In the genomic region with DNA sequence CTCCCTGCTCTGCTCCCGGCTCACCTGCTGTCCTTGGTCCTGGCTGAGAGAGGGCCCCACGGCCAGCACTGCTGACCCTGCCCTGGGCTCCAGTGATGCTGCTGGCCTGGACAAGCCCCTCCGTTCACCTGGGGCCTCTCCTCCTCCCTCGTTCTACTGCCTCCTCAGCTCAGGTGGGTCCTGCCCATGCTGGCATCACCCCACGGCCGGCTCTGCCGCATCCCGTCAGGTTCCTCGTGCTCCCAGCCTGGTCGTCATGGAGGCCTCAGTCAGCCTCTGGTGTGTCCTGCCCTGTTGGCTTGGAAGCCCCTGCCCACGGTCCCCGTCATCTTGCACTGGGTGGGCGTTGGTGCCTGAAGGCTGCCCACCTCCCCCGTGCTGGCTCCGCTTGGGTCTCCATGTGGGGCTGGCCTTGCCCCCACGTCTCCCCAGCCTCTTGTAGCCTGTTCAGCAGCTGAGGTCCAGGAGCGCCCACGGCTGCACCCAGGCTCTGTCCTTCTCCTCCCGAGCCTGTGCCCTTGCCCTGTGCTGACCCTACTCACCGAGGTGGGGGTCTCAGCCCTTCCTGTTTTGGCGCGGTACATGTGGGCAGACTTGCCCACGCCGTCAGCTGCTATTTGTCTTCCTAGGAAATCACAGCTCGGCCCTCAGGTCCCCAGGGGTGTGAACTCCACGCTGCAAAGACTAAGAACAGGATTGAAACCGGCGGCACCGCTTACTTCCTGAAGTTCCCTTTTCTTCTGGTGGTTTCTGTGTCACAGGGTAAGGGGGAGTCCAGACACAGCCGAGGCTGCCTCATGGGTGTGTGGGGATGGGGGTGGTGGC, we compare ENCODE assay signal across 18 cellular contexts.
DNase-seq lines count a peak whose midpoint lies in the region; ATAC-seq and TF ChIP-seq lines count a peak whose summit lies in the region.
"Had no signal": no experiment of that assay in that cellular context is flagged by ENCODE, and none has a peak within 500 bp of the region (broad histone marks: within the 10 kb centered on the region; RNA-seq: fewer than 3 reads in every experiment).

No MANE protein-coding gene starts in this region.

- H3K27ac Mint-ChIP-seq in endothelial cell (ENCODE audit: unreplicated experiment): peak overlapping the region; percentile 82
- peak overlapping the region; percentile 99 for H3K27ac Mint-ChIP-seq in stimulated activated memory B cell treated with anti-CD40 and anti-IgM and Interleukin-4, amounts not matched to agents 10 μg/mL and 1 μg/mL and 100 μg/mL, for 72 hours
- H3K27ac Mint-ChIP-seq: activated CD4-positive, alpha-beta T cell treated with anti-CD3 and anti-CD28 coated beads for 36 hours; CD8-positive, alpha-beta memory T cell; nephron progenitor cell had no signal

- no peaks in the 10 kb centered on the region for H3K9me3 Mint-ChIP-seq in activated T-cell treated with anti-CD3 and anti-CD28 coated beads, Interleukin-2, amount 50 U/mL, for 4 hours
- H3K9me3 Mint-ChIP-seq in endothelial cell (ENCODE audit: unreplicated experiment): peaks cover 41% of the 10 kb centered on the region
- peaks cover 5% of the 10 kb centered on the region for H3K9me3 Mint-ChIP-seq in stimulated activated memory B cell treated with anti-CD40 and anti-IgM and Interleukin-4, amounts not matched to agents 10 μg/mL and 1 μg/mL and 100 μg/mL, for 72 hours

- peaks cover 13% of the 10 kb centered on the region for H3K27me3 Mint-ChIP-seq in activated T-cell treated with anti-CD3 and anti-CD28 coated beads, Interleukin-2, amount 50 U/mL, for 4 hours (ENCODE audit: low read depth)
- peaks cover 52% of the 10 kb centered on the region for H3K27me3 Mint-ChIP-seq in endothelial cell (ENCODE audit: unreplicated experiment)
- no peaks in the 10 kb centered on the region for H3K27me3 Mint-ChIP-seq in stimulated activated memory B cell treated with anti-CD40 and anti-IgM and Interleukin-4, amounts not matched to agents 10 μg/mL and 1 μg/mL and 100 μg/mL, for 72 hours
- H3K27me3 Mint-ChIP-seq: activated CD4-positive, alpha-beta T cell treated with anti-CD3 and anti-CD28 coated beads for 36 hours had no signal

- H3K4me1 Mint-ChIP-seq in activated T-cell treated with anti-CD3 and anti-CD28 coated beads, Interleukin-2, amount 50 U/mL, for 4 hours (ENCODE audit: low read depth): peaks cover 1% of the 10 kb centered on the region
- H3K4me1 Mint-ChIP-seq in endothelial cell (ENCODE audit: unreplicated experiment): no peaks in the 10 kb centered on the region
- H3K4me1 Mint-ChIP-seq in stimulated activated memory B cell treated with anti-CD40 and anti-IgM and Interleukin-4, amounts not matched to agents 10 μg/mL and 1 μg/mL and 100 μg/mL, for 72 hours: peaks cover 56% of the 10 kb centered on the region
- H3K4me1 Mint-ChIP-seq: activated CD4-positive, alpha-beta T cell treated with anti-CD3 and anti-CD28 coated beads for 36 hours; CD8-positive, alpha-beta memory T cell; nephron progenitor cell had no signal

- intact Hi-C loops in Right ventricle myocardium superior (cut with DNase I): no loop called here

- DNase-seq in activated T-cell treated with anti-CD3 and anti-CD28 coated beads, Interleukin-2, amount 50 U/mL, for 4 hours: no peak
- no peak for DNase-seq in activated T-cell treated with anti-CD3 and anti-CD28 coated beads, Interleukin-2, amount 50 U/mL, for 48 hours
- DNase-seq in endothelial cell (ENCODE audit: low spot score) (no peak), Right ventricle myocardium superior (no peak)
- no peak for DNase-seq in activated CD4-positive, alpha-beta T cell treated with anti-CD3 and anti-CD28 coated beads, Interleukin-2, amount 50 U/mL, for 1 hour
- no peak for DNase-seq in activated naive CD4-positive, alpha-beta T cell treated with Interleukin-2 at 50 U/mL for 16 hours
- DNase-seq: activated CD4-positive, alpha-beta T cell treated with anti-CD3 and anti-CD28 coated beads for 36 hours; activated CD8-positive, alpha-beta memory T cell treated with anti-CD3 and anti-CD28 coated beads, Interleukin-2, amount 50 U/mL, for 48 hours; activated naive CD4-positive, alpha-beta T cell; mammary epithelial cell; NCI-H1417; NCI-H526 treated with DMSO at 0.1 percent for 48 hours; nephron progenitor cell; stimulated activated CD4-positive, alpha-beta T cell treated with anti-CD3 and anti-CD28 coated beads, Interleukin-12 subunit alpha, Interleukin-12 subunit beta, amount 100 ng/mL, for 4 hours; trophoblast cell had no signal

- H3K4me3 Mint-ChIP-seq in activated T-cell treated with anti-CD3 and anti-CD28 coated beads, Interleukin-2, amount 50 U/mL, for 4 hours: peak overlapping the region; percentile 9
- H3K4me3 Mint-ChIP-seq in endothelial cell (ENCODE audit: unreplicated experiment): no peak overlapping the region
- H3K4me3 Mint-ChIP-seq in stimulated activated memory B cell treated with anti-CD40 and anti-IgM and Interleukin-4, amounts not matched to agents 10 μg/mL and 1 μg/mL and 100 μg/mL, for 72 hours: peak overlapping the region; percentile 95
- H3K4me3 Mint-ChIP-seq: activated CD4-positive, alpha-beta T cell treated with anti-CD3 and anti-CD28 coated beads for 36 hours; CD8-positive, alpha-beta memory T cell; nephron progenitor cell had no signal

- ATAC-seq in activated T-cell treated with anti-CD3 and anti-CD28 coated beads, Interleukin-2, amount 50 U/mL, for 4 hours: no peak
- peak; percentile 51 for ATAC-seq in HG03095 (IDR thresholded peaks at IDR 0.05; ENCODE audit: unreplicated experiment)
- ATAC-seq in stimulated activated memory B cell treated with anti-CD40 and anti-IgM and Interleukin-4, amounts not matched to agents 10 μg/mL and 1 μg/mL and 100 μg/mL, for 72 hours: peak; percentile 92
- no peak for ATAC-seq in Right ventricle myocardium superior (ENCODE audit: poor library complexity)
- ATAC-seq: activated CD4-positive, alpha-beta T cell treated with anti-CD3 and anti-CD28 coated beads for 36 hours had no signal

- no peaks in the 10 kb centered on the region for H3K36me3 Mint-ChIP-seq in activated T-cell treated with anti-CD3 and anti-CD28 coated beads, Interleukin-2, amount 50 U/mL, for 4 hours (ENCODE audit: insufficient read depth)
- H3K36me3 Mint-ChIP-seq in endothelial cell (ENCODE audit: low read depth, unreplicated experiment): peaks cover 16% of the 10 kb centered on the region
- peaks cover 54% of the 10 kb centered on the region for H3K36me3 Mint-ChIP-seq in stimulated activated memory B cell treated with anti-CD40 and anti-IgM and Interleukin-4, amounts not matched to agents 10 μg/mL and 1 μg/mL and 100 μg/mL, for 72 hours
- H3K36me3 Mint-ChIP-seq: CD8-positive, alpha-beta memory T cell had no signal

- no peak for TF ChIP-seq CTCF in endothelial cell (IDR thresholded peaks at IDR 0.05; ENCODE audit: unreplicated experiment)

Comparison
In these comparisons a context has a peak if more than half of its experiments do, and no peak if none do; other contexts are left out.
1. ATAC-seq: peak in HG03095 (single experiment) and stimulated activated memory B cell treated with anti-CD40 and anti-IgM and Interleukin-4, amounts not matched to agents 10 μg/mL and 1 μg/mL and 100 μg/mL, for 72 hours (single experiment); none in activated T-cell treated with anti-CD3 and anti-CD28 coated beads, Interleukin-2, amount 50 U/mL, for 4 hours (0 of 2) and Right ventricle myocardium superior (single experiment).